ENCODE assay signal across 9 cellular contexts in the genomic region with DNA sequence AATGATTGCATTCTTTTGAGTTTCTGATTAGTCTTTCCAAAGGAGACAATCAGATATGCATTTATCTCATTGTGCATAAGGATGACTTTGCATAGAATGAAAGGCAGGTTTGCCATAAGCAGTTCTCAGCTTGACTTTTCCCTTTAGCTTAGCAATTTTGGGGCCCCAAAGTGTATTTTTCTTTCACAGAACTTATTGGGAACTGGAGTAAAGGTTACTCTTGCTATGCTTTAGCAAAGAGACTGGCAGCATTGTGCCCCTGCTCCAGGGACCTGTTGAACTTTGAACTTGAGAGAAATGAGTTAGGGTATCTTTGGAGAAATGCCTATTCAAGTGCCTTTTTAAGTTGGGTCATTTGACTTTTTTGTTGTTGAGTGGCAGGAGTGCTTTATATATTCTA. TPM values are rescaled to one million over a fixed set of nuclear protein-coding genes. Genes with fewer than 3 reads are reported as not detected.
"Had no signal": no experiment of that assay in that cellular context is flagged by ENCODE, and none has a peak within 500 bp of the region (broad histone marks: within the 10 kb centered on the region; RNA-seq: fewer than 3 reads in every experiment).

No MANE protein-coding gene starts in this region.

- DNase-seq: GDM1, GF-D8 had no signal

- FAIRE-seq: G401.6, GM12878, GM12891, GM12892, GM18507, GM19239 had no signal

- H3K4me3 ChIP-seq: GM12878 had no signal

- ATAC-seq: GM12878 had no signal

RNA-seq across cellular contexts. Expression of a gene that starts 17.0 kb away (rescaled TPM):
- total RNA-seq: G401 had no signal

RNA-seq across cellular contexts. Expression of a gene that starts 33.6 kb away (rescaled TPM):
- total RNA-seq: G401 had no signal
